ENCODE assay signal across 1 cellular context in the genomic region with DNA sequence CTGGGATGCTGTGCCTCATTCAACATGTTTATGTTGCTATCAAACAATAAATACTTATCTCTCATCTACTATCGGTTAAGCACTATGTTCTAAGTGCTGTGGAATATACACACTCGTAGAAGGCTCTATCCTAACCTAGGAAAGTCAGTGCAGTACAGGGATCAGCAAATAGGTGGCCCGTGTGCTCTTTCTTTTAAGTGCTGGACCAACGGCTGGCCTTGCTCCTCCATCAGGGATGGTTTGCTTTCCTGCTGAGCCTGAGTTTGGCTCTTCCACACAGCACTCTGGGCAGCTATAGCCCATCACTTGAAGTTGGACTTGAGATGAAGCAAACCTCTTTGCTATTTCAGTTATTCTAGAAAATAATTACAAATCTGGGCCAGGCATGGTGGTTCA.
TF ChIP-seq lines count a peak whose summit lies in the region.

No MANE protein-coding gene starts in this region.

TF ChIP-seq in liver, 16 proteins besides CTCF, POLR2A, EP300 and RAD21:
- TF ChIP-seq EGR1 (IDR thresholded peaks at IDR 0.05; ENCODE audit: low read depth in 2 of 2) (no peak), HNF4A (conservative IDR thresholded peaks at IDR 0.05) (no peak), MAX (IDR thresholded peaks at IDR 0.05) (no peak), GABPA (IDR thresholded peaks at IDR 0.05 in 1 of 2, conservative IDR thresholded peaks at IDR 0.05 in 1 of 2) (no peak)
